ENCODE assay signal across 9 cellular contexts in genomic region chr6:37137881-37138568, GRCh38. TPM values are rescaled to one million over a fixed set of nuclear protein-coding genes. Genes with fewer than 3 reads are reported as not detected.
DNase-seq lines count a peak whose midpoint lies in the region; ATAC-seq and TF ChIP-seq lines count a peak whose summit lies in the region.
"Had no signal": no experiment of that assay in that cellular context is flagged by ENCODE, and none has a peak within 500 bp of the region (broad histone marks: within the 10 kb centered on the region; RNA-seq: fewer than 3 reads in every experiment).

No MANE protein-coding gene starts in this region.

- no peaks in the 10 kb centered on the region for H3K36me3 Mint-ChIP-seq in CD4-positive, alpha-beta memory T cell
- no peaks in the 10 kb centered on the region for H3K36me3 Mint-ChIP-seq in neural crest cell (ENCODE audit: low read depth)

- no peak for TF ChIP-seq CTCF in PC-9 (conservative IDR thresholded peaks at IDR 0.05)
- TF ChIP-seq CTCF in neural crest cell (conservative IDR thresholded peaks at IDR 0.05) = no peak
- TF ChIP-seq CTCF in dorsolateral prefrontal cortex (IDR thresholded peaks at IDR 0.05 in 54 of 56, conservative IDR thresholded peaks at IDR 0.05 in 2 of 56; ENCODE audit: low read depth in 1 of 56, partially characterized antibody in 56 of 56) = no peak

- no peak overlapping the region for H3K4me3 ChIP-seq in CD4-positive, alpha-beta memory T cell (ENCODE audit: low read length in 2 of 2)
- peak overlapping the region; percentile 56; the same call in 1 of the 2 replicates for H3K4me3 ChIP-seq in PC-9
- no peak overlapping the region for H3K4me3 ChIP-seq in duodenal mucosa (ENCODE audit: low read depth in 1 of 2, low read length in 2 of 2)
- H3K4me3 ChIP-seq in dorsolateral prefrontal cortex = no peak overlapping the region

- CTCF ChIA-PET in CD4-positive, alpha-beta memory T cell (lab: Charles Lee; ENCODE audit: partially characterized antibody) = interaction anchor here (0.8 to 1.6 kb wide), 4 partner anchors 15 to 86 kb away, joined by 3 to 4 read pairs (median 3); no protein-coding TSS in a partner anchor
- CTCF ChIA-PET in PC-9 (lab: Charles Lee) = interaction anchor here (0.7 kb wide), 1 partner anchor 246 kb away, joined by 9 read pairs; no protein-coding TSS in a partner anchor

- no peak for DNase-seq in CD4-positive, alpha-beta memory T cell
- DNase-seq in PC-9 = peak in 1 of 2 experiments; percentile 83
- no peak for DNase-seq in neural crest cell (ENCODE audit: low read depth, low spot score)
- DNase-seq in SHP77 treated with DMSO at 0.1 percent for 48 hours (lab: John Stamatoyannopoulos, UW) = no peak
- no peak for DNase-seq in dorsolateral prefrontal cortex
- DNase-seq: NCI-H524 treated with DMSO at 0.1 percent for 48 hours had no signal

- no peaks in the 10 kb centered on the region for H3K27me3 ChIP-seq in CD4-positive, alpha-beta memory T cell (ENCODE audit: insufficient read depth, low read length)
- H3K27me3 ChIP-seq in PC-9 (ENCODE audit: insufficient read depth, low read depth) = no peaks in the 10 kb centered on the region
- no peaks in the 10 kb centered on the region for H3K27me3 ChIP-seq in duodenal mucosa (ENCODE audit: control insufficient read depth in 1 of 2, insufficient read depth in 2 of 2, low read length in 2 of 2)
- no peaks in the 10 kb centered on the region for H3K27me3 ChIP-seq in dorsolateral prefrontal cortex

- H3K27ac ChIP-seq in CD4-positive, alpha-beta memory T cell (ENCODE audit: low read depth, low read length) = no peak overlapping the region
- peak overlapping the region; percentile 98 for H3K27ac ChIP-seq in PC-9
- peak overlapping the region; percentile 78 for H3K27ac ChIP-seq in duodenal mucosa (ENCODE audit: low read depth, low read length)
- H3K27ac ChIP-seq in dorsolateral prefrontal cortex = no peak overlapping the region

- no peaks in the 10 kb centered on the region for H4K20me1 ChIP-seq in PC-9 (ENCODE audit: insufficient read depth)

- H2AFZ ChIP-seq in PC-9 = no peak overlapping the region

- peaks cover 22 to 59% (median 48%) of the 10 kb centered on the region in 4 donors for H3K4me1 Mint-ChIP-seq in CD4-positive, alpha-beta memory T cell
- H3K4me1 Mint-ChIP-seq in neural crest cell = peaks cover 51% of the 10 kb centered on the region

- H3K9ac ChIP-seq in duodenal mucosa (ENCODE audit: low read depth in 1 of 2, low read length in 2 of 2) = peak overlapping the region in 1 of 2 donors; percentile 8

- H3K4me3 Mint-ChIP-seq in CD4-positive, alpha-beta memory T cell = peak overlapping the region in 2 of 8 donors; percentile 59 to 71
- peak overlapping the region; percentile 77 for H3K4me3 Mint-ChIP-seq in neural crest cell

- no peak for ATAC-seq in GM21423 (IDR thresholded peaks at IDR 0.05; ENCODE audit: unreplicated experiment)
- ATAC-seq in HG02970 (IDR thresholded peaks at IDR 0.05; ENCODE audit: low FRiP score, unreplicated experiment) = no peak

- peaks cover 55% of the 10 kb centered on the region for H3K4me1 ChIP-seq in CD4-positive, alpha-beta memory T cell (ENCODE audit: insufficient read depth, low read length)
- peaks cover 92% of the 10 kb centered on the region for H3K4me1 ChIP-seq in PC-9 (replicated peaks; ENCODE audit: insufficient read depth)
- peaks cover 33 to 47% of the 10 kb centered on the region in 2 donors for H3K4me1 ChIP-seq in duodenal mucosa (ENCODE audit: control insufficient read depth in 1 of 2, insufficient read depth in 2 of 2, low read length in 2 of 2)

- no peaks in the 10 kb centered on the region for H3K9me3 Mint-ChIP-seq in CD4-positive, alpha-beta memory T cell
- H3K9me3 Mint-ChIP-seq in neural crest cell = no peaks in the 10 kb centered on the region

- no peaks in the 10 kb centered on the region for H3K36me3 ChIP-seq in CD4-positive, alpha-beta memory T cell (ENCODE audit: insufficient read depth, low read length)
- H3K36me3 ChIP-seq in PC-9 (ENCODE audit: low read depth) = no peaks in the 10 kb centered on the region
- H3K36me3 ChIP-seq in duodenal mucosa (ENCODE audit: control insufficient read depth in 1 of 2, insufficient read depth in 2 of 2, low read length in 2 of 2) = no peaks in the 10 kb centered on the region

- H3K27ac Mint-ChIP-seq in CD4-positive, alpha-beta memory T cell = peak overlapping the region in 6 of 7 donors; percentile 72 to 95 (median 78)
- H3K27ac Mint-ChIP-seq in neural crest cell (ENCODE audit: unreplicated experiment) = peak overlapping the region; percentile 98

- no peaks in the 10 kb centered on the region for H3K9me3 ChIP-seq in CD4-positive, alpha-beta memory T cell (ENCODE audit: control insufficient read depth in 1 of 2, low read length in 2 of 2)
- H3K9me3 ChIP-seq in PC-9 (ENCODE audit: insufficient read depth, low read depth) (no peaks in the 10 kb centered on the region), duodenal mucosa (ENCODE audit: control insufficient read depth in 1 of 2, low read length in 2 of 2) (no peaks in the 10 kb centered on the region)

- TSS peak; percentile 19 for BruUV-seq in PC-9 (replicated peaks; lab: Mats Ljungman, UMichigan)

- intact Hi-C loops in CD4-positive, alpha-beta memory T cell (cut with micrococcal nuclease) = no loop called here
- intact Hi-C loops in PC-9 (cut with micrococcal nuclease; ENCODE audit: unreplicated experiment) = loop anchor here (1.0 to 10.0 kb wide), 3 partner anchors 31 to 113 kb away; no protein-coding TSS in a partner anchor
- intact Hi-C loops in dorsolateral prefrontal cortex (cut with DNase I) = no loop called here

- H3K27me3 Mint-ChIP-seq in CD4-positive, alpha-beta memory T cell = no peaks in the 10 kb centered on the region
- no peaks in the 10 kb centered on the region for H3K27me3 Mint-ChIP-seq in neural crest cell (ENCODE audit: low read depth)

- H3F3A ChIP-seq in PC-9 (ENCODE audit: insufficient read depth, low read depth) = peaks cover 86% of the 10 kb centered on the region

- POLR2A ChIA-PET in CD4-positive, alpha-beta memory T cell (lab: Charles Lee; ENCODE audit: partially characterized antibody) = interaction anchor here (6.0 kb wide), 1 partner anchor 33 kb away, joined by 59 read pairs; the partner anchor contains the start of gene PIM1
- POLR2A ChIA-PET in PC-9 (lab: Charles Lee; ENCODE audit: unreplicated experiment) = interaction anchor here (0.6 to 1.2 kb wide), 4 partner anchors 35 to 446 kb away, joined by 3 to 20 read pairs (median 4); no protein-coding TSS in a partner anchor

- H3K79me2 ChIP-seq in PC-9 (ENCODE audit: low read depth) = peaks cover 12% of the 10 kb centered on the region

- no peaks in the 10 kb centered on the region for H3K9me2 ChIP-seq in PC-9 (ENCODE audit: insufficient read depth)

- H3K4me2 ChIP-seq in PC-9 = peak overlapping the region; percentile 84

RNA-seq across cellular contexts. Expression of gene PIM1, which starts 31.9 kb away (rescaled TPM):
- total RNA-seq in CD4-positive, alpha-beta memory T cell = 100 to 1,000 TPM; 124 to 125 TPM
- 100 to 1,000 TPM; 268 to 334 TPM for polyA plus RNA-seq in CD4-positive, alpha-beta memory T cell
- 51.0 and 60.3 TPM in 2 replicates for total RNA-seq in PC-9 (2021)
- total RNA-seq in neural crest cell = 8.6 and 9.1 TPM in 2 replicates
- total RNA-seq in dorsolateral prefrontal cortex = 10 to 100 TPM in 113 of 120 experiments, 1 to 10 TPM in 7; 8.8 to 61.4 (median 18.1) TPM

Comparison
In these comparisons a context has a peak if more than half of its experiments do, and no peak if none do; other contexts are left out.
1. H3K27ac ChIP-seq: peak in PC-9 (single experiment) and duodenal mucosa (single experiment); none in CD4-positive, alpha-beta memory T cell (single experiment) and dorsolateral prefrontal cortex (0 of 59).